ENCODE assay signal across 18 cellular contexts in the genomic region with DNA sequence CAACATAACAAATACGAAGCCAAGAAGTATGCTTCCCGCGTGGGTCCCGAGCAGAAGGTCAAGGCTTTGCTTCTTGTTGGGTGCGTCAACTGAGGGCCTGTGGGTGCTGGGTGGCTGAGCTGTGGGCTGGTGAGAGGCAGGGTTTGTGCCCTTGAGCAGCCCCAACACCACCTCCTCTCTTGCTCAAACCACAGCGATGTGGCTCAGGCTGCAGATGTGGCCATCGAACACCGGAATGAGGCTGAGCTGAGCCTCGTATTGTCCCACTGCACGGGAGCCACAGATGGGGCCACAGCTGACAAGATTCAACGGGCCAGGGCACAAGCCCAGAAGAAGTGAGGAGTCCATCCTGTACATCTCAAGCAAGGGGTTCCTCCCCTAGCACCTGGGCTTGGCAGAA. TPM values are rescaled to one million over a fixed set of nuclear protein-coding genes. Genes with fewer than 3 reads are reported as not detected.
"Had no signal": no experiment of that assay in that cellular context is flagged by ENCODE, and none has a peak within 500 bp of the region (broad histone marks: within the 10 kb centered on the region; RNA-seq: fewer than 3 reads in every experiment).

No MANE protein-coding gene starts in this region.

- DNase-seq: anterior cingulate cortex, lower lobe of right lung, spleen, T-helper 1 cell, testis had no signal

- H3K4me1 ChIP-seq: prostate gland had no signal

- ATAC-seq: sciatic nerve had no signal

- H3K9me3 Mint-ChIP-seq: activated T-helper 17 cell treated with anti-CD3 and anti-CD28 coated beads, Interleukin-2, amount 50 U/mL, for 72 hours; mesothelial cell of epicardium had no signal

- H3K4me3 ChIP-seq: hepatocyte, lower lobe of right lung, prostate gland, SK-N-MC, spleen, testis had no signal

- H3K9me3 ChIP-seq: lower lobe of right lung, prostate gland, spleen, testis had no signal

- H3K27me3 ChIP-seq: hepatocyte, testis had no signal

- H3K27ac ChIP-seq: hepatocyte, lower lobe of right lung, prostate gland, SK-N-MC, testis, VCaP had no signal

- H3K27me3 Mint-ChIP-seq: activated T-helper 17 cell treated with anti-CD3 and anti-CD28 coated beads, Interleukin-2, amount 50 U/mL, for 72 hours had no signal

- H3K4me3 Mint-ChIP-seq: activated T-helper 17 cell treated with anti-CD3 and anti-CD28 coated beads, Interleukin-2, amount 50 U/mL, for 72 hours; mesothelial cell of epicardium had no signal

- H3K27ac Mint-ChIP-seq: mesothelial cell of epicardium had no signal

RNA-seq across cellular contexts. Expression of gene TMEM239, which starts 50.1 kb away (rescaled TPM):
- total RNA-seq: activated T-helper 17 cell treated with anti-CD3 and anti-CD28 coated beads, Interleukin-2, amount 50 U/mL, for 72 hours; cerebellum; dermis microvascular lymphatic vessel endothelial cell; hepatocyte; kidney epithelial cell; lower lobe of right lung; mesothelial cell of epicardium; myocyte; prostate gland; sciatic nerve; spleen; ureter had no signal
- polyA plus RNA-seq: esophagus, hepatocyte, spleen had no signal

RNA-seq across cellular contexts. Expression of gene C20orf141, which starts 51.4 kb away (rescaled TPM):
- total RNA-seq: activated T-helper 17 cell treated with anti-CD3 and anti-CD28 coated beads, Interleukin-2, amount 50 U/mL, for 72 hours; cerebellum; dermis microvascular lymphatic vessel endothelial cell; hepatocyte; kidney epithelial cell; lower lobe of right lung; mesothelial cell of epicardium; myocyte; sciatic nerve; spleen; ureter had no signal
- polyA plus RNA-seq: esophagus, hepatocyte, spleen had no signal
